9 cellular contexts compared by ENCODE assay signal in genomic region chr6:8131265-8131897, GRCh38. TPM values are rescaled to one million over a fixed set of nuclear protein-coding genes. Genes with fewer than 3 reads are reported as not detected.
A peak's percentile ranks its signal among the peaks of the same experiment; 100 is the strongest.
DNase-seq lines count a peak whose midpoint lies in the region; ATAC-seq and TF ChIP-seq lines count a peak whose summit lies in the region.
"Had no signal": no experiment of that assay in that cellular context is flagged by ENCODE, and none has a peak within 500 bp of the region (broad histone marks: within the 10 kb centered on the region; RNA-seq: fewer than 3 reads in every experiment).

No MANE protein-coding gene starts in this region.

- H3K4me2 ChIP-seq in DOHH2 (ENCODE audit: low read length): no peak overlapping the region

- no peaks in the 10 kb centered on the region for H3K9me2 ChIP-seq in DOHH2 (replicated peaks; ENCODE audit: control insufficient read depth, low read length)

- H3F3A ChIP-seq in DOHH2 (ENCODE audit: control insufficient read depth, insufficient read depth): no peaks in the 10 kb centered on the region

- DNase-seq in SJCRH30: peak; percentile 51 to 83
- peak; percentile 85 for DNase-seq in astrocyte of the hippocampus (ENCODE audit: low read depth, low spot score)
- DNase-seq in iPS-NIHi11 (ENCODE audit: low spot score): peak; percentile 73
- peak; percentile 20 for DNase-seq in stimulated activated CD4-positive, alpha-beta T cell treated with anti-CD3 and anti-CD28 coated beads, Interleukin-1b, Interleukin-23, amount 100 ng/mL, for 48 hours
- DNase-seq in NK-92 treated with Interleukin-12 subunit alpha and Interleukin-12 subunit beta, amount 100 ng/mL, for 24 hours (lab: John Stamatoyannopoulos, UW): no peak
- DNase-seq: activated naive CD8-positive, alpha-beta T cell treated with anti-CD3 and anti-CD28 coated beads, Interleukin-2, amount 10 ng/mL, durations not matched to agents 7 days and 5 days had no signal

- H4K20me1 ChIP-seq in DOHH2 (ENCODE audit: control insufficient read depth, insufficient read depth, low read depth, low read length): no peaks in the 10 kb centered on the region

- no peaks in the 10 kb centered on the region for H3K9me3 ChIP-seq in DOHH2 (ENCODE audit: control insufficient read depth, insufficient read depth, low read length)
- no peaks in the 10 kb centered on the region for H3K9me3 ChIP-seq in SJCRH30 (replicated peaks)

- H3K4me1 ChIP-seq in DOHH2 (ENCODE audit: control insufficient read depth, low read length) (no peaks in the 10 kb centered on the region), SJCRH30 (peaks cover 13% of the 10 kb centered on the region)

- H3K4me3 ChIP-seq in DOHH2 (ENCODE audit: low read length) (no peak overlapping the region), SJCRH30 (no peak overlapping the region)

- peak; percentile 79 for ATAC-seq in GM21619 (IDR thresholded peaks at IDR 0.05; ENCODE audit: unreplicated experiment)

- H3K36me3 ChIP-seq in DOHH2 (ENCODE audit: control insufficient read depth, low read length) (no peaks in the 10 kb centered on the region), SJCRH30 (no peaks in the 10 kb centered on the region)

- H3K27ac ChIP-seq in DOHH2 (ENCODE audit: low read depth, low read length) (no peak overlapping the region), SJCRH30 (no peak overlapping the region)

- peaks cover 20% of the 10 kb centered on the region for H3K27me3 ChIP-seq in DOHH2 (ENCODE audit: control insufficient read depth, low read length)
- H3K27me3 ChIP-seq in SJCRH30: no peaks in the 10 kb centered on the region

- no peaks in the 10 kb centered on the region for H3K79me2 ChIP-seq in DOHH2 (ENCODE audit: control insufficient read depth, low read length)

- TF ChIP-seq CTCF in DOHH2 (IDR thresholded peaks at IDR 0.05; ENCODE audit: low read depth, low read length, poor library complexity, severe bottlenecking) (peak; percentile 59), LNCAP (IDR thresholded peaks at IDR 0.05) (peak; percentile 57)

RNA-seq across cellular contexts. Expression of gene EEF1E1, which starts 29.0 kb away (rescaled TPM):
- 64.3 and 72.5 TPM in 2 replicates for total RNA-seq in SJCRH30 (2014; rRNA removed; shearing (Covaris generic))
